Comparison of ENCODE assay signal across 23 cellular contexts in genomic region chr1:3620708-3621107, GRCh38. TPM values are rescaled to one million over a fixed set of nuclear protein-coding genes. Genes with fewer than 3 reads are reported as not detected.
DNase-seq lines count a peak whose midpoint lies in the region; ATAC-seq, FAIRE-seq and TF ChIP-seq lines count a peak whose summit lies in the region.
"Had no signal": no experiment of that assay in that cellular context is flagged by ENCODE, and none has a peak within 500 bp of the region (broad histone marks: within the 10 kb centered on the region; RNA-seq: fewer than 3 reads in every experiment).

No MANE protein-coding gene starts in this region.

- H3K36me3 ChIP-seq in HepG2 (replicated peaks in 1 of 2; ENCODE audit: control insufficient read depth in 1 of 2, insufficient read depth in 2 of 2, low read length in 2 of 2) (no peaks in the 10 kb centered on the region), right lobe of liver (no peaks in the 10 kb centered on the region)
- H3K36me3 ChIP-seq: colonic mucosa, pancreas, SJCRH30, upper lobe of left lung had no signal

- H3K4me3 Mint-ChIP-seq in activated B cell treated with CpG ODN at 0.5 μM for 24 hours, result peak overlapping the region; percentile 19
- peak overlapping the region; percentile 19 for H3K4me3 Mint-ChIP-seq in stimulated activated effector memory CD8-positive, alpha-beta T cell treated with anti-CD3 and anti-CD28 coated beads, Interleukin-12 subunit alpha, Interleukin-12 subunit beta, amount 100 ng/mL, for 72 hours
- H3K4me3 Mint-ChIP-seq: nephron progenitor cell had no signal

- no peaks in the 10 kb centered on the region for H4K20me1 ChIP-seq in HepG2 (ENCODE audit: insufficient read depth, low read length)

- ATAC-seq in HepG2 (no peak), right lobe of liver (no peak), activated B cell treated with CpG ODN at 0.5 μM for 24 hours (ENCODE audit: low read depth) (no peak), left lobe of liver (no peak)
- ATAC-seq in stimulated activated effector memory CD8-positive, alpha-beta T cell treated with anti-CD3 and anti-CD28 coated beads, Interleukin-12 subunit alpha, Interleukin-12 subunit beta, amount 100 ng/mL, for 72 hours, result no peak
- ATAC-seq: A549; activated CD4-positive, CD25-positive, alpha-beta regulatory T cell treated with anti-CD3 and anti-CD28 coated beads, Interleukin-2, amount 50 U/mL, for 24 hours; heart right ventricle; mucosa of descending colon; pancreas had no signal

- H3K27me3 ChIP-seq in HepG2 (ENCODE audit: control insufficient read depth in 1 of 2, insufficient read depth in 2 of 2, low read length in 2 of 2) (peaks cover 16 to 29% of the 10 kb centered on the region in 2 experiments), right lobe of liver (no peaks in the 10 kb centered on the region)
- H3K27me3 ChIP-seq: colonic mucosa, pancreas had no signal

- in situ Hi-C loops in HepG2 (cut with HindIII; ENCODE audit: extremely low pct_ligation_motif_present, low pct_unique_long_range_greater_than_20kb), result loop anchor here (5.0 kb wide), 2 partner anchors 53 to 138 kb away; no protein-coding TSS in a partner anchor

- H3K4me1 ChIP-seq in HepG2 (ENCODE audit: insufficient read depth, low read length) (peaks cover 31% of the 10 kb centered on the region), right lobe of liver (peaks cover 0 to 19% (median under 1%) of the 10 kb centered on the region in 4 donors)

- no peaks in the 10 kb centered on the region for H3K9me3 ChIP-seq in HepG2 (ENCODE audit: low read length)
- no peaks in the 10 kb centered on the region for H3K9me3 ChIP-seq in right lobe of liver
- H3K9me3 ChIP-seq: A549, colonic mucosa, heart right ventricle, mucosa of descending colon, pancreas, SJCRH30, upper lobe of left lung had no signal

- POLR2A ChIA-PET in HepG2 (lab: Yijun Ruan, JAX), result no interaction called here
- POLR2A ChIA-PET in activated B cell treated with CpG ODN at 0.5 μM for 24 hours (lab: Charles Lee), result no interaction called here

- H3K27ac ChIP-seq in HepG2 (ENCODE audit: extremely low read length, insufficient read depth, low read length) (no peak overlapping the region), right lobe of liver (no peak overlapping the region)
- H3K27ac ChIP-seq: A549, colonic mucosa, heart right ventricle, pancreas, SJCRH30, upper lobe of left lung had no signal

- no peak overlapping the region for H3K27ac Mint-ChIP-seq in activated B cell treated with CpG ODN at 0.5 μM for 24 hours
- no peak overlapping the region for H3K27ac Mint-ChIP-seq in stimulated activated effector memory CD8-positive, alpha-beta T cell treated with anti-CD3 and anti-CD28 coated beads, Interleukin-12 subunit alpha, Interleukin-12 subunit beta, amount 100 ng/mL, for 72 hours
- H3K27ac Mint-ChIP-seq: nephron progenitor cell had no signal

- H2AFZ ChIP-seq in HepG2 (ENCODE audit: low read length), result no peak overlapping the region

- TF ChIP-seq POLR2A in HepG2 (IDR thresholded peaks at IDR 0.05; ENCODE audit: insufficient read depth in 1 of 2, low read depth in 2 of 2, low read length in 2 of 2), result no peak
- no peak for TF ChIP-seq POLR2A in right lobe of liver (IDR thresholded peaks at IDR 0.05)

- TF ChIP-seq RAD21 in HepG2 (CRISPR knock-in tag; IDR thresholded peaks at IDR 0.05), result no peak

- peak overlapping the region; percentile 45; the same call in 1 of the 2 replicates for H3K4me2 ChIP-seq in HepG2 (ENCODE audit: low read depth, low read length)
- H3K4me2 ChIP-seq: A549 had no signal

- peaks cover 5% of the 10 kb centered on the region for H3K36me3 Mint-ChIP-seq in activated B cell treated with CpG ODN at 0.5 μM for 24 hours (ENCODE audit: low read depth)
- peaks cover 8% of the 10 kb centered on the region for H3K36me3 Mint-ChIP-seq in stimulated activated effector memory CD8-positive, alpha-beta T cell treated with anti-CD3 and anti-CD28 coated beads, Interleukin-12 subunit alpha, Interleukin-12 subunit beta, amount 100 ng/mL, for 72 hours

- H3K9me3 Mint-ChIP-seq in activated B cell treated with CpG ODN at 0.5 μM for 24 hours, result no peaks in the 10 kb centered on the region
- no peaks in the 10 kb centered on the region for H3K9me3 Mint-ChIP-seq in stimulated activated effector memory CD8-positive, alpha-beta T cell treated with anti-CD3 and anti-CD28 coated beads, Interleukin-12 subunit alpha, Interleukin-12 subunit beta, amount 100 ng/mL, for 72 hours
- H3K9me3 Mint-ChIP-seq: nephron progenitor cell had no signal

- H3K9ac ChIP-seq in HepG2 (ENCODE audit: insufficient read depth, low read depth, low read length), result no peak overlapping the region

- no peak for TF ChIP-seq EP300 in HepG2 (IDR thresholded peaks at IDR 0.05; ENCODE audit: low read depth in 2 of 2, low read length in 2 of 2)
- TF ChIP-seq EP300 in HepG2 (CRISPR knock-in tag; IDR thresholded peaks at IDR 0.05; ENCODE audit: borderline replicate concordance), result no peak

- no peaks in the 10 kb centered on the region for H3K27me3 Mint-ChIP-seq in activated B cell treated with CpG ODN at 0.5 μM for 24 hours

- H3K4me3 ChIP-seq in HepG2 (replicated peaks in 1 of 3; ENCODE audit: insufficient read depth in 1 of 3, low read depth in 2 of 3, low read length in 3 of 3) (no peak overlapping the region), right lobe of liver (no peak overlapping the region)
- H3K4me3 ChIP-seq: A549, colonic mucosa, heart right ventricle, mucosa of descending colon, pancreas, SJCRH30, upper lobe of left lung had no signal

- intact Hi-C loops in HepG2 (cut with micrococcal nuclease; ENCODE audit: unreplicated experiment), result loop anchor here (5.0 kb wide), 1 partner anchor 168 kb away; the partner anchor contains the start of gene ARHGEF16
- intact Hi-C loops in right lobe of liver (cut with DNase I), result no loop called here
- intact Hi-C loops in activated B cell treated with CpG ODN at 0.5 μM for 24 hours (cut with micrococcal nuclease), result loop anchor here (10.0 kb wide), 1 partner anchor 976 kb away; no protein-coding TSS in a partner anchor

- no peak for FAIRE-seq in HepG2 (lab: Jason Lieb, UNC)
- FAIRE-seq: A549, bronchial epithelial cell had no signal

- 58% methylated on average over 12 of the region's 12 CpGs for WGBS in HepG2 (ENCODE audit: low lambda C conversion rate)
- whole genome bisulfite sequencing in right lobe of liver (ENCODE audit: insufficient coverage, low coverage, low lambda C conversion rate, missing lambda C conversion rate), result 87% methylated on average over 9 of the region's 12 CpGs

- BruUV-seq in HepG2 (replicated peaks; lab: Mats Ljungman, UMichigan), result no TSS peak

- peaks cover 2% of the 10 kb centered on the region for H3K79me2 ChIP-seq in HepG2 (ENCODE audit: insufficient read depth, low read length)

- DNase-seq in HepG2 (ENCODE audit: low spot score) (no peak), right lobe of liver (no peak), activated B cell treated with CpG ODN at 0.5 μM for 24 hours (no peak), left lobe of liver (ENCODE audit: low spot score) (no peak)
- no peak for DNase-seq in stimulated activated effector memory CD8-positive, alpha-beta T cell treated with anti-CD3 and anti-CD28 coated beads, Interleukin-12 subunit alpha, Interleukin-12 subunit beta, amount 100 ng/mL, for 72 hours (ENCODE audit: low spot score in 2 of 2)
- no peak for DNase-seq in stimulated activated CD4-positive, alpha-beta T cell treated with anti-CD3 and anti-CD28 coated beads, Interleukin-2, amount 100 ng/mL, for 48 hours
- DNase-seq: activated naive CD4-positive, alpha-beta T cell treated with anti-CD3 and anti-CD28 coated beads, Interleukin-2, amount 50 U/mL, for 16 hours; AML-193; colonic mucosa; effector memory CD4-positive, alpha-beta T cell; H7; heart right ventricle; NCI-H1048; NCI-H187 had no signal

- CTCF ChIA-PET in HepG2 (lab: Yijun Ruan, JAX; ENCODE audit: low intra/inter-chr PET ratio, low total read pairs) (interaction anchor here (1.4 to 2.0 kb wide), 2 partner anchors 56 to 130 kb away, joined by 5 to 13 read pairs; no protein-coding TSS in a partner anchor), activated B cell treated with CpG ODN at 0.5 μM for 24 hours (lab: Charles Lee) (interaction anchor here (0.9 to 4.3 kb wide), 9 partner anchors 8 to 168 kb away, joined by 3 to 46 read pairs (median 10); no protein-coding TSS in a partner anchor)

- peaks cover 47% of the 10 kb centered on the region for H3K4me1 Mint-ChIP-seq in activated B cell treated with CpG ODN at 0.5 μM for 24 hours
- peaks cover 53% of the 10 kb centered on the region for H3K4me1 Mint-ChIP-seq in stimulated activated effector memory CD8-positive, alpha-beta T cell treated with anti-CD3 and anti-CD28 coated beads, Interleukin-12 subunit alpha, Interleukin-12 subunit beta, amount 100 ng/mL, for 72 hours

- TF ChIP-seq CTCF in HepG2 (CRISPR knock-in tag; IDR thresholded peaks at IDR 0.05), result no peak
- TF ChIP-seq CTCF in right lobe of liver (IDR thresholded peaks at IDR 0.05), result no peak
- no peak for TF ChIP-seq CTCF in activated B cell treated with CpG ODN at 0.5 μM for 24 hours (IDR thresholded peaks at IDR 0.05)

RNA-seq across cellular contexts. Expression of gene TPRG1L, which starts 4.1 kb away (rescaled TPM):
- total RNA-seq in HepG2 (2016; rRNA removed; fragmentation: Illumina TruSeq; extraction: Trizol) (21.3 and 31.7 TPM in 2 replicates), right lobe of liver (10 to 100 TPM; 42.5 to 54.6 (median 53.4) TPM), activated B cell treated with CpG ODN at 0.5 μM for 24 hours (26.5 and 27.0 TPM in 2 replicates), left lobe of liver (49.9 TPM)
- total RNA-seq in HepG2 (2016; cell fraction: cytosol; rRNA removed; fragmentation: Illumina TruSeq; extraction: Trizol; ENCODE audit: low read depth), result 5.7 and 6.3 TPM in 2 replicates
- total RNA-seq in HepG2 (2016; cell fraction: insoluble cytoplasmic fraction; rRNA removed; fragmentation: Illumina TruSeq; extraction: Trizol), result 20.0 and 34.6 TPM in 2 replicates
- 26.8 and 28.4 TPM in 2 replicates for total RNA-seq in HepG2 (2016; cell fraction: membrane; rRNA removed; fragmentation: Illumina TruSeq; extraction: Trizol)
- total RNA-seq in HepG2 (2016; cell fraction: nucleus; rRNA removed; fragmentation: Illumina TruSeq; extraction: Trizol), result 13.9 and 17.8 TPM in 2 replicates
- 37.4 and 44.3 TPM in 2 replicates for polyA plus RNA-seq in HepG2 (2011; rRNA removed)
- polyA plus RNA-seq in HepG2 (2011; cell fraction: cytosol; rRNA removed), result 39.8 and 48.5 TPM in 2 replicates
- polyA plus RNA-seq in HepG2 (2011; cell fraction: nucleus; rRNA removed), result 18.5 and 21.7 TPM in 2 replicates
- 32.1 and 36.9 TPM in 2 replicates for polyA plus RNA-seq in HepG2 (2012)
- 9.7 and 10.7 TPM in 2 replicates for polyA plus RNA-seq in HepG2 (2016; cell fraction: cytosol; fragmentation: Illumina TruSeq; extraction: Trizol; ENCODE audit: low read depth)
- polyA plus RNA-seq in HepG2 (2016; cell fraction: insoluble cytoplasmic fraction; fragmentation: Illumina TruSeq; extraction: Trizol; ENCODE audit: low read depth), result 66.4 and 67.1 TPM in 2 replicates
- polyA plus RNA-seq in HepG2 (2016; cell fraction: membrane; fragmentation: Illumina TruSeq; extraction: Trizol; ENCODE audit: low read depth), result 27.9 and 28.2 TPM in 2 replicates
- polyA plus RNA-seq in HepG2 (2016; cell fraction: nucleus; fragmentation: Illumina TruSeq; extraction: Trizol; ENCODE audit: insufficient read depth, low read depth), result 42.7 TPM in 2 replicates
- polyA minus RNA-seq in HepG2 (2011; rRNA and poly(A)+ RNA removed; ENCODE audit: low replicate concordance), result 33.6 and 37.3 TPM in 2 replicates
- 24.6 and 30.2 TPM in 2 replicates for polyA minus RNA-seq in HepG2 (2011; cell fraction: cytosol; rRNA and poly(A)+ RNA removed)
- polyA minus RNA-seq in HepG2 (2011; cell fraction: nucleus; rRNA and poly(A)+ RNA removed), result 8.0 and 10.2 TPM in 2 replicates

RNA-seq across cellular contexts. Expression of gene MEGF6, which starts 9.4 kb away (rescaled TPM):
- total RNA-seq in HepG2 (2016; rRNA removed; fragmentation: Illumina TruSeq; extraction: Trizol) (0.76 and 1.9 TPM in 2 replicates), right lobe of liver (1 to 10 TPM; 2.2 to 9.6 (median 4.4) TPM), activated B cell treated with CpG ODN at 0.5 μM for 24 hours (8.5 and 10.9 TPM in 2 replicates), left lobe of liver (6.9 TPM)
- 0.18 and 0.61 TPM in 2 replicates for total RNA-seq in HepG2 (2016; cell fraction: cytosol; rRNA removed; fragmentation: Illumina TruSeq; extraction: Trizol; ENCODE audit: low read depth)
- total RNA-seq in HepG2 (2016; cell fraction: insoluble cytoplasmic fraction; rRNA removed; fragmentation: Illumina TruSeq; extraction: Trizol), result 0.70 and 2.7 TPM in 2 replicates
- 0.52 and 0.96 TPM in 2 replicates for total RNA-seq in HepG2 (2016; cell fraction: membrane; rRNA removed; fragmentation: Illumina TruSeq; extraction: Trizol)
- total RNA-seq in HepG2 (2016; cell fraction: nucleus; rRNA removed; fragmentation: Illumina TruSeq; extraction: Trizol), result 2.7 and 3.4 TPM in 2 replicates
- polyA plus RNA-seq in HepG2 (2011; rRNA removed), result 1.9 and 3.5 TPM in 2 replicates
- 0.90 and 1.8 TPM in 2 replicates for polyA plus RNA-seq in HepG2 (2011; cell fraction: cytosol; rRNA removed)
- 68.1 and 94.7 TPM in 2 replicates for polyA plus RNA-seq in HepG2 (2011; cell fraction: nucleus; rRNA removed)
- 3.6 and 4.8 TPM in 2 replicates for polyA plus RNA-seq in HepG2 (2012)
- 0.09 and 0.19 TPM in 2 replicates for polyA plus RNA-seq in HepG2 (2016; cell fraction: cytosol; fragmentation: Illumina TruSeq; extraction: Trizol; ENCODE audit: low read depth)
- 0.80 and 1.3 TPM in 2 replicates for polyA plus RNA-seq in HepG2 (2016; cell fraction: insoluble cytoplasmic fraction; fragmentation: Illumina TruSeq; extraction: Trizol; ENCODE audit: low read depth)
- 0.19 and 0.34 TPM in 2 replicates for polyA plus RNA-seq in HepG2 (2016; cell fraction: membrane; fragmentation: Illumina TruSeq; extraction: Trizol; ENCODE audit: low read depth)
- 8.1 and 10.4 TPM in 2 replicates for polyA plus RNA-seq in HepG2 (2016; cell fraction: nucleus; fragmentation: Illumina TruSeq; extraction: Trizol; ENCODE audit: insufficient read depth, low read depth)
- 3.5 and 4.6 TPM in 2 replicates for polyA minus RNA-seq in HepG2 (2011; rRNA and poly(A)+ RNA removed; ENCODE audit: low replicate concordance)
- polyA minus RNA-seq in HepG2 (2011; cell fraction: cytosol; rRNA and poly(A)+ RNA removed), result 1.7 and 2.4 TPM in 2 replicates
- polyA minus RNA-seq in HepG2 (2011; cell fraction: nucleus; rRNA and poly(A)+ RNA removed), result 5.6 and 10.6 TPM in 2 replicates
- total RNA-seq: SJCRH30 had no signal

RNA-seq across cellular contexts. Expression of gene WRAP73, which starts 29.2 kb away (rescaled TPM):
- total RNA-seq in HepG2 (2016; rRNA removed; fragmentation: Illumina TruSeq; extraction: Trizol), result 18.1 and 21.0 TPM in 2 replicates
- total RNA-seq in HepG2 (2016; cell fraction: cytosol; rRNA removed; fragmentation: Illumina TruSeq; extraction: Trizol; ENCODE audit: low read depth), result 5.0 and 5.8 TPM in 2 replicates
- total RNA-seq in HepG2 (2016; cell fraction: insoluble cytoplasmic fraction; rRNA removed; fragmentation: Illumina TruSeq; extraction: Trizol), result 20.2 and 20.3 TPM in 2 replicates
- 8.8 and 10.8 TPM in 2 replicates for total RNA-seq in HepG2 (2016; cell fraction: membrane; rRNA removed; fragmentation: Illumina TruSeq; extraction: Trizol)
- 14.3 and 17.1 TPM in 2 replicates for total RNA-seq in HepG2 (2016; cell fraction: nucleus; rRNA removed; fragmentation: Illumina TruSeq; extraction: Trizol)
- polyA plus RNA-seq in HepG2 (2011; rRNA removed), result 40.4 and 44.1 TPM in 2 replicates
- polyA plus RNA-seq in HepG2 (2011; cell fraction: cytosol; rRNA removed), result 27.5 and 35.0 TPM in 2 replicates
- polyA plus RNA-seq in HepG2 (2011; cell fraction: nucleus; rRNA removed), result 78.4 and 79.9 TPM in 2 replicates
- polyA plus RNA-seq in HepG2 (2012), result 12.9 and 18.3 TPM in 2 replicates
- polyA plus RNA-seq in HepG2 (2016; cell fraction: cytosol; fragmentation: Illumina TruSeq; extraction: Trizol; ENCODE audit: low read depth), result 5.5 TPM in 2 replicates
- 19.4 and 25.1 TPM in 2 replicates for polyA plus RNA-seq in HepG2 (2016; cell fraction: insoluble cytoplasmic fraction; fragmentation: Illumina TruSeq; extraction: Trizol; ENCODE audit: low read depth)
- 6.3 and 7.2 TPM in 2 replicates for polyA plus RNA-seq in HepG2 (2016; cell fraction: membrane; fragmentation: Illumina TruSeq; extraction: Trizol; ENCODE audit: low read depth)
- polyA plus RNA-seq in HepG2 (2016; cell fraction: nucleus; fragmentation: Illumina TruSeq; extraction: Trizol; ENCODE audit: insufficient read depth, low read depth), result 41.4 and 53.5 TPM in 2 replicates
- 43.7 and 46.5 TPM in 2 replicates for polyA minus RNA-seq in HepG2 (2011; rRNA and poly(A)+ RNA removed; ENCODE audit: low replicate concordance)
- polyA minus RNA-seq in HepG2 (2011; cell fraction: cytosol; rRNA and poly(A)+ RNA removed), result 11.9 and 16.4 TPM in 2 replicates
- polyA minus RNA-seq in HepG2 (2011; cell fraction: nucleus; rRNA and poly(A)+ RNA removed), result 18.4 and 19.5 TPM in 2 replicates
- total RNA-seq in right lobe of liver, result 1 to 10 TPM; 5.6 to 9.1 (median 7.1) TPM
- 27.0 and 30.1 TPM in 2 replicates for total RNA-seq in activated B cell treated with CpG ODN at 0.5 μM for 24 hours
- total RNA-seq in left lobe of liver, result 8.9 TPM

RNA-seq across cellular contexts. Expression of gene TP73, which starts 31.6 kb away (rescaled TPM):
- total RNA-seq in HepG2 (2016; rRNA removed; fragmentation: Illumina TruSeq; extraction: Trizol) (0.69 and 1.1 TPM in 2 replicates), right lobe of liver (1 to 10 TPM in 2 of 6 experiments, under 1 TPM in 4; 0.05 to 2.3 (median 0.32) TPM), activated B cell treated with CpG ODN at 0.5 μM for 24 hours (2.1 and 2.6 TPM in 2 replicates), left lobe of liver (0.08 TPM)
- 0.35 and 0.51 TPM in 2 replicates for total RNA-seq in HepG2 (2016; cell fraction: cytosol; rRNA removed; fragmentation: Illumina TruSeq; extraction: Trizol; ENCODE audit: low read depth)
- total RNA-seq in HepG2 (2016; cell fraction: insoluble cytoplasmic fraction; rRNA removed; fragmentation: Illumina TruSeq; extraction: Trizol), result 0.39 and 1.1 TPM in 2 replicates
- 1.3 and 1.4 TPM in 2 replicates for total RNA-seq in HepG2 (2016; cell fraction: membrane; rRNA removed; fragmentation: Illumina TruSeq; extraction: Trizol)
- 1.7 and 2.1 TPM in 2 replicates for total RNA-seq in HepG2 (2016; cell fraction: nucleus; rRNA removed; fragmentation: Illumina TruSeq; extraction: Trizol)
- 0.49 and 0.59 TPM in 2 replicates for polyA plus RNA-seq in HepG2 (2011; rRNA removed)
- polyA plus RNA-seq in HepG2 (2011; cell fraction: cytosol; rRNA removed), result 0.10 and 0.28 TPM in 2 replicates
- 1.8 and 3.5 TPM in 2 replicates for polyA plus RNA-seq in HepG2 (2011; cell fraction: nucleus; rRNA removed)
- 0.37 and 0.74 TPM in 2 replicates for polyA plus RNA-seq in HepG2 (2012)
- polyA plus RNA-seq in HepG2 (2016; cell fraction: cytosol; fragmentation: Illumina TruSeq; extraction: Trizol; ENCODE audit: low read depth), result 0.45 and 0.53 TPM in 2 replicates
- polyA plus RNA-seq in HepG2 (2016; cell fraction: insoluble cytoplasmic fraction; fragmentation: Illumina TruSeq; extraction: Trizol; ENCODE audit: low read depth), result 1.5 and 1.9 TPM in 2 replicates
- 0.93 and 1.4 TPM in 2 replicates for polyA plus RNA-seq in HepG2 (2016; cell fraction: membrane; fragmentation: Illumina TruSeq; extraction: Trizol; ENCODE audit: low read depth)
- 3.4 and 3.9 TPM in 2 replicates for polyA plus RNA-seq in HepG2 (2016; cell fraction: nucleus; fragmentation: Illumina TruSeq; extraction: Trizol; ENCODE audit: insufficient read depth, low read depth)
- polyA minus RNA-seq in HepG2 (2011; rRNA and poly(A)+ RNA removed; ENCODE audit: low replicate concordance), result 0.48 TPM in 1 of 2 replicates, not detected in the other
- 0.30 and 0.62 TPM in 2 replicates for polyA minus RNA-seq in HepG2 (2011; cell fraction: cytosol; rRNA and poly(A)+ RNA removed)
- 0.99 and 1.2 TPM in 2 replicates for polyA minus RNA-seq in HepG2 (2011; cell fraction: nucleus; rRNA and poly(A)+ RNA removed)
- total RNA-seq: fibroblast of villous mesenchyme had no signal

Comparison
In these comparisons a context has a peak if more than half of its experiments do, and no peak if none do; other contexts are left out.
1. intact Hi-C loops: an anchor here in HepG2 (5.0 kb wide) and activated B cell treated with CpG ODN at 0.5 μM for 24 hours (10.0 kb wide); none called in right lobe of liver.